In the genomic region with DNA sequence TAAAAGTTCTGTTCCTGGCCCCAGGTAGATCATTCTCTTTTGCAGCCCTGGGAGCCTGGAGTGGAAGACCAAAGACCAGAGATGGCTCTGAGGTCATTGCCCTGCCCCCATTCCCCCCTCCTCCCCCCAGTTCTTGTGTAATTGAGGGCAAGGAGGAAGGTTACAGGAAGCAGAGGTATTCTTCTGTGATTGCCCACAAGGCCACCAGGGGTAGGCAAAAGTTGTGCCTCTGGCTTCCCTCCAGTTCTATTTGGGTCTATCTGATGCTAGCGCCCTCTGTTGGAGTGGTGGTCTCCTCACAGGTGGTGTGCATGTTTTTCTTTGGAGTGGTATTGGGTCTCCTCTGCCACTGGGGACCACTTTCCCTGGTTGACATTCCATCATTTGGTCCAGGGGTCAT, we compare ENCODE assay signal across 9 cellular contexts. TPM values are rescaled to one million over a fixed set of nuclear protein-coding genes. Genes with fewer than 3 reads are reported as not detected.
A peak's percentile ranks its signal among the peaks of the same experiment; 100 is the strongest.
DNase-seq lines count a peak whose midpoint lies in the region; ATAC-seq, FAIRE-seq and TF ChIP-seq lines count a peak whose summit lies in the region.
"Had no signal": no experiment of that assay in that cellular context is flagged by ENCODE, and none has a peak within 500 bp of the region (broad histone marks: within the 10 kb centered on the region; RNA-seq: fewer than 3 reads in every experiment).

No MANE protein-coding gene starts in this region.

- no peak overlapping the region for H3K4me3 ChIP-seq in AG04450 (ENCODE audit: low read depth, low read length)
- H3K4me3 ChIP-seq in HL-60 (replicated peaks; ENCODE audit: insufficient read depth, low read length) = no peak overlapping the region
- no peak overlapping the region for H3K4me3 ChIP-seq in iPS DF 6.9 (ENCODE audit: low read length)
- H3K4me3 ChIP-seq in small intestine (ENCODE audit: low read depth in 1 of 2, low read length in 2 of 2) = no peak overlapping the region
- H3K4me3 ChIP-seq: adrenal gland had no signal

- DNase-seq in AG04450 (ENCODE audit: low read depth, low spot score) = no peak
- peak; percentile 12 to 50 for DNase-seq in HL-60 (ENCODE audit: low read depth in 1 of 2, low spot score in 1 of 2)
- peak; percentile 57 for DNase-seq in activated CD4-positive, alpha-beta memory T cell treated with anti-CD3 and anti-CD28 coated beads for 36 hours
- DNase-seq in iPS DF 6.9 (ENCODE audit: low read depth, low spot score) = peak; percentile 57
- DNase-seq in small intestine = no peak
- no peak for DNase-seq in NCI-H1092 treated with DMSO at 0.1 percent for 48 hours (lab: John Stamatoyannopoulos, UW)
- no peak for DNase-seq in GM10266 (ENCODE audit: extremely low spot score)

- no peaks in the 10 kb centered on the region for H3K4me1 ChIP-seq in iPS DF 6.9 (ENCODE audit: control insufficient read depth, insufficient read depth, low read length)
- H3K4me1 ChIP-seq in small intestine (ENCODE audit: control insufficient read depth in 2 of 2, insufficient read depth in 1 of 2, low read depth in 1 of 2, low read length in 1 of 2) = no peaks in the 10 kb centered on the region
- H3K4me1 ChIP-seq: adrenal gland had no signal

- H3K4me1 Mint-ChIP-seq in activated CD4-positive, alpha-beta memory T cell treated with anti-CD3 and anti-CD28 coated beads for 36 hours (ENCODE audit: low read depth) = no peaks in the 10 kb centered on the region

- H3K27ac Mint-ChIP-seq in activated CD4-positive, alpha-beta memory T cell treated with anti-CD3 and anti-CD28 coated beads for 36 hours = no peak overlapping the region

- H3K27me3 Mint-ChIP-seq in activated CD4-positive, alpha-beta memory T cell treated with anti-CD3 and anti-CD28 coated beads for 36 hours = no peaks in the 10 kb centered on the region

- no peaks in the 10 kb centered on the region for H3K36me3 ChIP-seq in iPS DF 6.9 (ENCODE audit: control insufficient read depth, insufficient read depth, low read length)
- H3K36me3 ChIP-seq in small intestine (ENCODE audit: control insufficient read depth in 2 of 2, insufficient read depth in 2 of 2, low read length in 2 of 2) = no peaks in the 10 kb centered on the region
- H3K36me3 ChIP-seq: adrenal gland had no signal

- POLR2A ChIA-PET in AG04450 (lab: Yijun Ruan, JAX) = no interaction called here
- POLR2A ChIA-PET in activated CD4-positive, alpha-beta memory T cell treated with anti-CD3 and anti-CD28 coated beads for 36 hours (lab: Charles Lee) = no interaction called here

- H3K9me3 ChIP-seq in AG04450 (ENCODE audit: control insufficient read depth, insufficient read depth, low read length) = no peaks in the 10 kb centered on the region
- H3K9me3 ChIP-seq in iPS DF 6.9 (ENCODE audit: control insufficient read depth, insufficient read depth, low read length) = no peaks in the 10 kb centered on the region
- H3K9me3 ChIP-seq in small intestine (ENCODE audit: control insufficient read depth, low read depth) = no peaks in the 10 kb centered on the region
- H3K9me3 ChIP-seq: adrenal gland had no signal

- H3K27ac ChIP-seq in AG04450 (ENCODE audit: low read depth, low read length) (no peak overlapping the region), HL-60 (replicated peaks) (no peak overlapping the region), iPS DF 6.9 (ENCODE audit: low read length) (no peak overlapping the region), small intestine (ENCODE audit: low read depth in 1 of 2, low read length in 1 of 2) (no peak overlapping the region)
- H3K27ac ChIP-seq: adrenal gland had no signal

- CTCF ChIA-PET in AG04450 (lab: Charles Lee) = interaction anchor here (7.4 kb wide), 1 partner anchor 473 kb away, joined by 401 read pairs; no protein-coding TSS in a partner anchor
- CTCF ChIA-PET in activated CD4-positive, alpha-beta memory T cell treated with anti-CD3 and anti-CD28 coated beads for 36 hours (lab: Charles Lee) = interaction anchor here (0.7 to 8.6 kb wide), 8 partner anchors 9 to 476 kb away, joined by 3 to 341 read pairs (median 8); no protein-coding TSS in a partner anchor

- peak; percentile 28 for TF ChIP-seq CTCF in AG04450 (IDR thresholded peaks at IDR 0.05; ENCODE audit: low read depth, low read length)
- TF ChIP-seq CTCF in HL-60 (IDR thresholded peaks at IDR 0.05; ENCODE audit: insufficient read depth, low read length) = no peak
- no peak for TF ChIP-seq CTCF in GM10266 (IDR thresholded peaks at IDR 0.05; ENCODE audit: control insufficient read depth, insufficient read depth, low read depth, missing control alignments)

- no peaks in the 10 kb centered on the region for H3K27me3 ChIP-seq in AG04450 (ENCODE audit: control insufficient read depth, insufficient read depth, low read length)
- no peaks in the 10 kb centered on the region for H3K27me3 ChIP-seq in HL-60 (ENCODE audit: insufficient read depth, poor library complexity, severe bottlenecking)
- no peaks in the 10 kb centered on the region for H3K27me3 ChIP-seq in iPS DF 6.9 (ENCODE audit: control insufficient read depth, insufficient read depth, low read length)
- H3K27me3 ChIP-seq in small intestine (ENCODE audit: control insufficient read depth in 2 of 2, insufficient read depth in 2 of 2, low read length in 2 of 2) = no peaks in the 10 kb centered on the region
- H3K27me3 ChIP-seq: adrenal gland had no signal

- intact Hi-C loops in activated CD4-positive, alpha-beta memory T cell treated with anti-CD3 and anti-CD28 coated beads for 36 hours (cut with micrococcal nuclease) = loop anchor here (5.0 kb wide), 1 partner anchor 188 kb away; no protein-coding TSS in a partner anchor

- no peaks in the 10 kb centered on the region for H3K9me3 Mint-ChIP-seq in activated CD4-positive, alpha-beta memory T cell treated with anti-CD3 and anti-CD28 coated beads for 36 hours

- no CpG with 5 or more reads among the region's 1 CpG for WGBS in iPS DF 6.9 (ENCODE audit: insufficient coverage, insufficient read length)
- 89 to 100% (median 100%) methylated on average over 1 of the region's 1 CpG for WGBS in small intestine, 3 donors

- H3K4me3 Mint-ChIP-seq in activated CD4-positive, alpha-beta memory T cell treated with anti-CD3 and anti-CD28 coated beads for 36 hours = no peak overlapping the region

- FAIRE-seq in small intestine (lab: Jason Lieb, UNC) = no peak

- ATAC-seq in HG02885 (IDR thresholded peaks at IDR 0.05; ENCODE audit: poor library complexity, unreplicated experiment) = no peak

- no peaks in the 10 kb centered on the region for H3K36me3 Mint-ChIP-seq in activated CD4-positive, alpha-beta memory T cell treated with anti-CD3 and anti-CD28 coated beads for 36 hours

RNA-seq across cellular contexts. Expression of a gene that starts 41.2 kb away (rescaled TPM):
- polyA plus RNA-seq in AG04450 (2011; rRNA removed) = 10.3 and 13.7 TPM in 2 replicates
- polyA minus RNA-seq in AG04450 (2011; rRNA and poly(A)+ RNA removed) = 4.3 and 7.3 TPM in 2 replicates
- total RNA-seq in activated CD4-positive, alpha-beta memory T cell treated with anti-CD3 and anti-CD28 coated beads for 36 hours = 10 to 100 TPM; 23.5 to 24.1 TPM
- polyA plus RNA-seq in small intestine = 10 to 100 TPM in 1 of 3 donors, 1 to 10 TPM in 2; 8.1 to 17.4 (median 9.5) TPM

Comparison
In these comparisons a context has a peak if more than half of its experiments do, and no peak if none do; other contexts are left out.
1. DNase-seq: peak in HL-60 (2 of 2), activated CD4-positive, alpha-beta memory T cell treated with anti-CD3 and anti-CD28 coated beads for 36 hours (single experiment) and iPS DF 6.9 (single experiment); none in AG04450 (single experiment), small intestine (single experiment), NCI-H1092 treated with DMSO at 0.1 percent for 48 hours (single experiment) and GM10266 (single experiment).